9 cellular contexts compared by ENCODE assay signal in genomic region chr12:121239335-121239678, GRCh38. TPM values are rescaled to one million over a fixed set of nuclear protein-coding genes. Genes with fewer than 3 reads are reported as not detected.
DNase-seq lines count a peak whose midpoint lies in the region; TF ChIP-seq lines count a peak whose summit lies in the region.
"Had no signal": no experiment of that assay in that cellular context is flagged by ENCODE, and none has a peak within 500 bp of the region (broad histone marks: within the 10 kb centered on the region; RNA-seq: fewer than 3 reads in every experiment).

No MANE protein-coding gene starts in this region.

- no peak overlapping the region for H3K9ac ChIP-seq in SK-N-MC (ENCODE audit: insufficient read length)

- POLR2A ChIA-PET in activated CD4-positive, alpha-beta T cell treated with anti-CD3 and anti-CD28 coated beads, Interleukin-2, amount 10 ng/mL, durations not matched to agents 7 days and 5 days (lab: Charles Lee), result no interaction called here
- POLR2A ChIA-PET in MCF 10A (lab: Yijun Ruan, JAX), result interaction anchor here (1.2 to 1.3 kb wide), 2 partner anchors 16 to 24 kb away, joined by 3 read pairs; no protein-coding TSS in a partner anchor

- no peak for TF ChIP-seq CTCF in MCF 10A (IDR thresholded peaks at IDR 0.05; ENCODE audit: unreplicated experiment)

- CTCF ChIA-PET in activated CD4-positive, alpha-beta T cell treated with anti-CD3 and anti-CD28 coated beads, Interleukin-2, amount 10 ng/mL, durations not matched to agents 7 days and 5 days (lab: Charles Lee), result interaction anchor here (1.0 to 1.7 kb wide), 9 partner anchors 9 to 178 kb away, joined by 3 to 13 read pairs (median 3); no protein-coding TSS in a partner anchor
- CTCF ChIA-PET in MCF 10A (lab: Yijun Ruan, JAX), result interaction anchor here (0.6 to 1.1 kb wide), 2 partner anchors 8 to 13 kb away, joined by 3 to 4 read pairs; no protein-coding TSS in a partner anchor

- DNase-seq in activated CD4-positive, alpha-beta T cell treated with anti-CD3 and anti-CD28 coated beads, Interleukin-2, amount 10 ng/mL, durations not matched to agents 7 days and 5 days, result no peak
- DNase-seq in activated CD4-positive, alpha-beta T cell treated with anti-CD3 and anti-CD28 coated beads for 48 hours, result no peak
- DNase-seq in SK-N-MC (ENCODE audit: low read depth, low spot score), result no peak
- DNase-seq in immature natural killer cell, result peak in 1 of 3 donors; percentile 13
- DNase-seq in AG08395 (ENCODE audit: low spot score), result no peak
- no peak for DNase-seq in HT-29 (ENCODE audit: low spot score)
- DNase-seq in MCF 10A (ENCODE audit: unreplicated experiment), result no peak
- DNase-seq: NCI-H1930 had no signal

- intact Hi-C loops in MCF 10A (cut with micrococcal nuclease), result no loop called here

- H3K4me1 Mint-ChIP-seq in activated CD4-positive, alpha-beta T cell treated with anti-CD3 and anti-CD28 coated beads, Interleukin-2, amount 10 ng/mL, durations not matched to agents 7 days and 5 days, result peaks cover 48% of the 10 kb centered on the region
- H3K4me1 Mint-ChIP-seq in immature natural killer cell (peaks cover 30 to 31% of the 10 kb centered on the region in 2 donors), MCF 10A (ENCODE audit: insufficient read depth, unreplicated experiment) (no peaks in the 10 kb centered on the region)

- no peaks in the 10 kb centered on the region for H3K9me3 ChIP-seq in SK-N-MC (ENCODE audit: low read depth, low read length)

- H3K36me3 Mint-ChIP-seq in activated CD4-positive, alpha-beta T cell treated with anti-CD3 and anti-CD28 coated beads, Interleukin-2, amount 10 ng/mL, durations not matched to agents 7 days and 5 days (ENCODE audit: low read depth), result peaks cover 58% of the 10 kb centered on the region
- peaks cover 0 to 8% (median 7%) of the 10 kb centered on the region in 3 donors for H3K36me3 Mint-ChIP-seq in immature natural killer cell
- H3K36me3 Mint-ChIP-seq in MCF 10A (ENCODE audit: insufficient read depth, unreplicated experiment), result peaks cover 42% of the 10 kb centered on the region

- H3K36me3 ChIP-seq in SK-N-MC (ENCODE audit: insufficient read depth, low read length), result peaks cover 23% of the 10 kb centered on the region; the same call in 1 of the 2 replicates

- no TSS peak for BruUV-seq in MCF 10A (replicated peaks; lab: Mats Ljungman, UMichigan)

- H3K27ac ChIP-seq in SK-N-MC (peak overlapping the region; percentile 70), temporal lobe (ENCODE audit: low read depth, low read length) (peak overlapping the region; percentile 75)

- no peak overlapping the region for H3K4me3 Mint-ChIP-seq in activated CD4-positive, alpha-beta T cell treated with anti-CD3 and anti-CD28 coated beads, Interleukin-2, amount 10 ng/mL, durations not matched to agents 7 days and 5 days
- peak overlapping the region in 3 of 5 donors; percentile 13 to 86 (median 18) for H3K4me3 Mint-ChIP-seq in immature natural killer cell
- no peak overlapping the region for H3K4me3 Mint-ChIP-seq in MCF 10A (ENCODE audit: unreplicated experiment)

- no peaks in the 10 kb centered on the region for H3K9me3 Mint-ChIP-seq in activated CD4-positive, alpha-beta T cell treated with anti-CD3 and anti-CD28 coated beads, Interleukin-2, amount 10 ng/mL, durations not matched to agents 7 days and 5 days
- H3K9me3 Mint-ChIP-seq in immature natural killer cell (no peaks in the 10 kb centered on the region), MCF 10A (ENCODE audit: unreplicated experiment) (no peaks in the 10 kb centered on the region)

- H3K27ac Mint-ChIP-seq in activated CD4-positive, alpha-beta T cell treated with anti-CD3 and anti-CD28 coated beads, Interleukin-2, amount 10 ng/mL, durations not matched to agents 7 days and 5 days, result peak overlapping the region; percentile 98
- peak overlapping the region; percentile 97 to 99 (median 98) for H3K27ac Mint-ChIP-seq in immature natural killer cell
- H3K27ac Mint-ChIP-seq in MCF 10A (ENCODE audit: low read depth, unreplicated experiment), result no peak overlapping the region

- H3K27me3 Mint-ChIP-seq in activated CD4-positive, alpha-beta T cell treated with anti-CD3 and anti-CD28 coated beads, Interleukin-2, amount 10 ng/mL, durations not matched to agents 7 days and 5 days, result no peaks in the 10 kb centered on the region
- H3K27me3 Mint-ChIP-seq in immature natural killer cell (ENCODE audit: low read depth in 3 of 3), result peaks cover 7 to 14% (median 12%) of the 10 kb centered on the region in 3 donors
- H3K27me3 Mint-ChIP-seq in MCF 10A (ENCODE audit: insufficient read depth, unreplicated experiment), result no peaks in the 10 kb centered on the region

- no peak overlapping the region for H3K4me3 ChIP-seq in SK-N-MC

RNA-seq across cellular contexts. Expression of gene P2RX4, which starts 29.4 kb away (rescaled TPM):
- total RNA-seq in activated CD4-positive, alpha-beta T cell treated with anti-CD3 and anti-CD28 coated beads, Interleukin-2, amount 10 ng/mL, durations not matched to agents 7 days and 5 days, result 10 to 100 TPM; 52.7 to 56.2 TPM
- polyA plus RNA-seq in immature natural killer cell, result 10 to 100 TPM; 38.2 to 49.0 (median 47.7) TPM
- 3.7 TPM for total RNA-seq in temporal lobe
- total RNA-seq in HT-29 (2014; rRNA removed; shearing (Covaris generic)), result 11.2 and 15.5 TPM in 2 replicates
- 8.1 and 10.7 TPM in 2 replicates for total RNA-seq in MCF 10A (2022)

RNA-seq across cellular contexts. Expression of gene CAMKK2, which starts 57.2 kb away (rescaled TPM):
- total RNA-seq in activated CD4-positive, alpha-beta T cell treated with anti-CD3 and anti-CD28 coated beads, Interleukin-2, amount 10 ng/mL, durations not matched to agents 7 days and 5 days, result 10 to 100 TPM; 31.2 to 32.4 TPM
- 10 to 100 TPM in 2 of 3 donors, 1 to 10 TPM in 1; 8.0 to 20.3 (median 12.6) TPM for polyA plus RNA-seq in immature natural killer cell
- total RNA-seq in temporal lobe, result 57.8 TPM
- 20.1 and 21.5 TPM in 2 replicates for total RNA-seq in HT-29 (2014; rRNA removed; shearing (Covaris generic))
- total RNA-seq in MCF 10A (2022), result 31.9 and 36.3 TPM in 2 replicates

Comparison
In these comparisons a context has a peak if more than half of its experiments do, and no peak if none do; other contexts are left out.
1. H3K4me3 Mint-ChIP-seq: peak in immature natural killer cell (3 of 5); none in activated CD4-positive, alpha-beta T cell treated with anti-CD3 and anti-CD28 coated beads, Interleukin-2, amount 10 ng/mL, durations not matched to agents 7 days and 5 days (single experiment) and MCF 10A (single experiment).